In the genomic region with DNA sequence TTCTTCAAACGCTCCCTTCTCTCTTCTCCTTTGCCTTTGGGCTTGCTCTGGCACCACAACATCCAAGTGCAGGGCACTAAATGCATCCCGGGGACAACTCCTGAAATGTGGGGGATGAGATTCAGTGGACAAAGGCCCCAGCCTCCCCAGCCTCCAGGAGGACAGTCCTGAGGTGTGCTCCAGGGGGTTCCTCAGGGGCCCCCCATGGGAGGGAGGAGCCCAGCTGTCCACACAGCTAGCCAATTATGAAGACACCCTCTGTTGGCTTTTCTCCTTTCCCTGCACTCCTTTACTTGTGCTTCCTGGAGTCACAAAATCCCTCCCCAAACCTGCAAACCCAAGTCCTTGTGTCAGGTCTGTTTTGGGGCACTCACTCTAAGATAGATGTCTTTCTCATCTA, we compare ENCODE assay signal across 18 cellular contexts.
DNase-seq lines count a peak whose midpoint lies in the region; ATAC-seq and TF ChIP-seq lines count a peak whose summit lies in the region.
"Had no signal": no experiment of that assay in that cellular context is flagged by ENCODE, and none has a peak within 500 bp of the region (broad histone marks: within the 10 kb centered on the region; RNA-seq: fewer than 3 reads in every experiment).

No MANE protein-coding gene starts in this region.

- H3K4me3 ChIP-seq in endodermal cell (ENCODE audit: low read length): no peak overlapping the region
- H3K4me3 ChIP-seq: A549, GM23338 had no signal

- H3K36me3 ChIP-seq in endodermal cell (ENCODE audit: control insufficient read depth, insufficient read depth, low read length): no peaks in the 10 kb centered on the region

- ATAC-seq in activated CD8-positive, alpha-beta memory T cell treated with anti-CD3 and anti-CD28 coated beads, Interleukin-2, amount 10 ng/mL, durations not matched to agents 7 days and 5 days: no peak
- ATAC-seq in WTC11 (no peak), HG02623 (IDR thresholded peaks at IDR 0.05; ENCODE audit: unreplicated experiment) (no peak)
- ATAC-seq: A549, GM23338, HCT116 had no signal

- TF ChIP-seq CTCF in endodermal cell (conservative IDR thresholded peaks at IDR 0.05) (no peak), WTC11 (IDR thresholded peaks at IDR 0.05) (no peak)

- H3K36me3 Mint-ChIP-seq in activated CD8-positive, alpha-beta memory T cell treated with anti-CD3 and anti-CD28 coated beads, Interleukin-2, amount 10 ng/mL, durations not matched to agents 7 days and 5 days: no peaks in the 10 kb centered on the region
- H3K36me3 Mint-ChIP-seq in endodermal cell (ENCODE audit: low read depth) (no peaks in the 10 kb centered on the region), WTC11 (peaks cover 6% of the 10 kb centered on the region; the same call in 1 of the 2 replicates)

- no peak overlapping the region for H3K4me3 Mint-ChIP-seq in activated CD8-positive, alpha-beta memory T cell treated with anti-CD3 and anti-CD28 coated beads, Interleukin-2, amount 10 ng/mL, durations not matched to agents 7 days and 5 days
- no peak overlapping the region for H3K4me3 Mint-ChIP-seq in endodermal cell
- H3K4me3 Mint-ChIP-seq in WTC11: no peak overlapping the region
- H3K4me3 Mint-ChIP-seq: CD4-positive, alpha-beta T cell; GM23338; HFFc6 had no signal

- H3K9ac ChIP-seq in endodermal cell (ENCODE audit: extremely low read depth, low read length, poor library complexity, severe bottlenecking): no peak overlapping the region

- H3K27me3 ChIP-seq in endodermal cell (ENCODE audit: control insufficient read depth, insufficient read depth, low read length, poor library complexity, severe bottlenecking): no peaks in the 10 kb centered on the region

- WGBS in endodermal cell (ENCODE audit: insufficient coverage in 1 of 2, insufficient read length in 1 of 2), 2 experiments: 91 to 100% methylated on average over 1 to 2 of the region's 2 CpGs

- DNase-seq in activated CD8-positive, alpha-beta memory T cell treated with anti-CD3 and anti-CD28 coated beads, Interleukin-2, amount 10 ng/mL, durations not matched to agents 7 days and 5 days: peak; percentile 8
- DNase-seq in activated CD8-positive, alpha-beta memory T cell treated with anti-CD3 and anti-CD28 coated beads, Interleukin-2, amount 50 U/mL, for 48 hours: no peak
- DNase-seq in endodermal cell: no peak
- peak; percentile 2 for DNase-seq in mucosa of gallbladder (ENCODE audit: low spot score)
- no peak for DNase-seq in WTC11 (ENCODE audit: low spot score)
- no peak for DNase-seq in activated CD4-positive, alpha-beta T cell treated with anti-CD3 and anti-CD28 coated beads for 4 hours
- DNase-seq: AML-193; Caco-2; CD4-positive, alpha-beta T cell; H7; HFFc6; IMR-90 had no signal

- H3K27me3 Mint-ChIP-seq in activated CD8-positive, alpha-beta memory T cell treated with anti-CD3 and anti-CD28 coated beads, Interleukin-2, amount 10 ng/mL, durations not matched to agents 7 days and 5 days: no peaks in the 10 kb centered on the region
- H3K27me3 Mint-ChIP-seq in endodermal cell (ENCODE audit: insufficient read depth) (peaks cover 20% of the 10 kb centered on the region), WTC11 (ENCODE audit: low read depth) (peaks cover 27% of the 10 kb centered on the region)

- H3K9me3 ChIP-seq in endodermal cell (ENCODE audit: control insufficient read depth, low read length): peaks cover 4% of the 10 kb centered on the region
- H3K9me3 ChIP-seq: A549, Caco-2 had no signal

- peaks cover 15% of the 10 kb centered on the region for H3K4me1 ChIP-seq in endodermal cell (ENCODE audit: control insufficient read depth, insufficient read depth, low read length)

- H3K27ac ChIP-seq in endodermal cell (ENCODE audit: low read depth, low read length): peak overlapping the region; percentile 18
- H3K27ac ChIP-seq: 22Rv1, C4-2B had no signal

- no peak overlapping the region for H3K27ac Mint-ChIP-seq in activated CD8-positive, alpha-beta memory T cell treated with anti-CD3 and anti-CD28 coated beads, Interleukin-2, amount 10 ng/mL, durations not matched to agents 7 days and 5 days
- H3K27ac Mint-ChIP-seq in endodermal cell (no peak overlapping the region), WTC11 (no peak overlapping the region)
- H3K27ac Mint-ChIP-seq: CD4-positive, alpha-beta T cell; GM23338; HFFc6 had no signal

- H3K4me1 Mint-ChIP-seq in activated CD8-positive, alpha-beta memory T cell treated with anti-CD3 and anti-CD28 coated beads, Interleukin-2, amount 10 ng/mL, durations not matched to agents 7 days and 5 days: no peaks in the 10 kb centered on the region
- H3K4me1 Mint-ChIP-seq in endodermal cell (peaks cover 29% of the 10 kb centered on the region), WTC11 (peaks cover 53% of the 10 kb centered on the region)

- CTCF ChIA-PET in activated CD8-positive, alpha-beta memory T cell treated with anti-CD3 and anti-CD28 coated beads, Interleukin-2, amount 10 ng/mL, durations not matched to agents 7 days and 5 days (lab: Charles Lee): no interaction called here
- CTCF ChIA-PET in WTC11 (lab: Charles Lee): no interaction called here

- POLR2A ChIA-PET in WTC11 (lab: Charles Lee): no interaction called here

- peaks cover 3% of the 10 kb centered on the region for H3K9me3 Mint-ChIP-seq in activated CD8-positive, alpha-beta memory T cell treated with anti-CD3 and anti-CD28 coated beads, Interleukin-2, amount 10 ng/mL, durations not matched to agents 7 days and 5 days (ENCODE audit: low read depth)
- H3K9me3 Mint-ChIP-seq in endodermal cell: peaks cover 4% of the 10 kb centered on the region
- peaks cover 10% of the 10 kb centered on the region for H3K9me3 Mint-ChIP-seq in WTC11

TF ChIP-seq in WTC11, 78 proteins besides CTCF, POLR2A, EP300 and RAD21:
- TF ChIP-seq ZNF416 (CRISPR knock-in tag; IDR thresholded peaks at IDR 0.05): no peak
- no peak for TF ChIP-seq SP1 (CRISPR knock-in tag; conservative IDR thresholded peaks at IDR 0.05)
- TF ChIP-seq, protein P1, sequence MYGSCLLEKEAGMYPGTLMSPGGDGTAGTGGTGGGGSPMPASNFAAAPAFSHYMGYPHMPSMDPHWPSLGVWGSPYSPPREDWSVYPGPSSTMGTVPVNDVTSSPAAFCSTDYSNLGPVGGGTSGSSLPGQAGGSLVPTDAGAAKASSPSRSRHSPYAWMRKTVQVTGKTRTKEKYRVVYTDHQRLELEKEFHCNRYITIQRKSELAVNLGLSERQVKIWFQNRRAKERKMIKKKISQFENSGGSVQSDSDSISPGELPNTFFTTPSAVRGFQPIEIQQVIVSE (CRISPR knock-in tag; IDR thresholded peaks at IDR 0.05; ENCODE audit: borderline replicate concordance): no peak
- TF ChIP-seq, protein P2, sequence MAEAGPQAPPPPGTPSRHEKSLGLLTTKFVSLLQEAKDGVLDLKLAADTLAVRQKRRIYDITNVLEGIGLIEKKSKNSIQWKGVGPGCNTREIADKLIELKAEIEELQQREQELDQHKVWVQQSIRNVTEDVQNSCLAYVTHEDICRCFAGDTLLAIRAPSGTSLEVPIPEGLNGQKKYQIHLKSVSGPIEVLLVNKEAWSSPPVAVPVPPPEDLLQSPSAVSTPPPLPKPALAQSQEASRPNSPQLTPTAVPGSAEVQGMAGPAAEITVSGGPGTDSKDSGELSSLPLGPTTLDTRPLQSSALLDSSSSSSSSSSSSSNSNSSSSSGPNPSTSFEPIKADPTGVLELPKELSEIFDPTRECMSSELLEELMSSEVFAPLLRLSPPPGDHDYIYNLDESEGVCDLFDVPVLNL (CRISPR knock-in tag; IDR thresholded peaks at IDR 0.05; ENCODE audit: borderline replicate concordance, low read depth): no peak
- TF ChIP-seq, protein P3, sequence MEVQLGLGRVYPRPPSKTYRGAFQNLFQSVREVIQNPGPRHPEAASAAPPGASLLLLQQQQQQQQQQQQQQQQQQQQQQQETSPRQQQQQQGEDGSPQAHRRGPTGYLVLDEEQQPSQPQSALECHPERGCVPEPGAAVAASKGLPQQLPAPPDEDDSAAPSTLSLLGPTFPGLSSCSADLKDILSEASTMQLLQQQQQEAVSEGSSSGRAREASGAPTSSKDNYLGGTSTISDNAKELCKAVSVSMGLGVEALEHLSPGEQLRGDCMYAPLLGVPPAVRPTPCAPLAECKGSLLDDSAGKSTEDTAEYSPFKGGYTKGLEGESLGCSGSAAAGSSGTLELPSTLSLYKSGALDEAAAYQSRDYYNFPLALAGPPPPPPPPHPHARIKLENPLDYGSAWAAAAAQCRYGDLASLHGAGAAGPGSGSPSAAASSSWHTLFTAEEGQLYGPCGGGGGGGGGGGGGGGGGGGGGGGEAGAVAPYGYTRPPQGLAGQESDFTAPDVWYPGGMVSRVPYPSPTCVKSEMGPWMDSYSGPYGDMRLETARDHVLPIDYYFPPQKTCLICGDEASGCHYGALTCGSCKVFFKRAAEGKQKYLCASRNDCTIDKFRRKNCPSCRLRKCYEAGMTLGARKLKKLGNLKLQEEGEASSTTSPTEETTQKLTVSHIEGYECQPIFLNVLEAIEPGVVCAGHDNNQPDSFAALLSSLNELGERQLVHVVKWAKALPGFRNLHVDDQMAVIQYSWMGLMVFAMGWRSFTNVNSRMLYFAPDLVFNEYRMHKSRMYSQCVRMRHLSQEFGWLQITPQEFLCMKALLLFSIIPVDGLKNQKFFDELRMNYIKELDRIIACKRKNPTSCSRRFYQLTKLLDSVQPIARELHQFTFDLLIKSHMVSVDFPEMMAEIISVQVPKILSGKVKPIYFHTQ (CRISPR knock-in tag; IDR thresholded peaks at IDR 0.05): no peak
- TF ChIP-seq ZNF396 (CRISPR knock-in tag; IDR thresholded peaks at IDR 0.05; ENCODE audit: borderline replicate concordance): no peak
- no peak for TF ChIP-seq RORB (CRISPR knock-in tag; IDR thresholded peaks at IDR 0.05)
- TF ChIP-seq ELF4 (CRISPR knock-in tag; IDR thresholded peaks at IDR 0.05; ENCODE audit: low read depth): no peak
- no peak for TF ChIP-seq JAZF1 (CRISPR knock-in tag; IDR thresholded peaks at IDR 0.05)
- no peak for TF ChIP-seq ZNF121 (CRISPR knock-in tag; IDR thresholded peaks at IDR 0.05)

Comparison
In these comparisons a context has a peak if more than half of its experiments do, and no peak if none do; other contexts are left out.
1. DNase-seq: peak in activated CD8-positive, alpha-beta memory T cell treated with anti-CD3 and anti-CD28 coated beads, Interleukin-2, amount 10 ng/mL, durations not matched to agents 7 days and 5 days (single experiment) and mucosa of gallbladder (single experiment); none in activated CD8-positive, alpha-beta memory T cell treated with anti-CD3 and anti-CD28 coated beads, Interleukin-2, amount 50 U/mL, for 48 hours (single experiment), endodermal cell (single experiment), WTC11 (single experiment) and activated CD4-positive, alpha-beta T cell treated with anti-CD3 and anti-CD28 coated beads for 4 hours (0 of 2).